ENCODE assay signal across 8 cellular contexts in the genomic region with DNA sequence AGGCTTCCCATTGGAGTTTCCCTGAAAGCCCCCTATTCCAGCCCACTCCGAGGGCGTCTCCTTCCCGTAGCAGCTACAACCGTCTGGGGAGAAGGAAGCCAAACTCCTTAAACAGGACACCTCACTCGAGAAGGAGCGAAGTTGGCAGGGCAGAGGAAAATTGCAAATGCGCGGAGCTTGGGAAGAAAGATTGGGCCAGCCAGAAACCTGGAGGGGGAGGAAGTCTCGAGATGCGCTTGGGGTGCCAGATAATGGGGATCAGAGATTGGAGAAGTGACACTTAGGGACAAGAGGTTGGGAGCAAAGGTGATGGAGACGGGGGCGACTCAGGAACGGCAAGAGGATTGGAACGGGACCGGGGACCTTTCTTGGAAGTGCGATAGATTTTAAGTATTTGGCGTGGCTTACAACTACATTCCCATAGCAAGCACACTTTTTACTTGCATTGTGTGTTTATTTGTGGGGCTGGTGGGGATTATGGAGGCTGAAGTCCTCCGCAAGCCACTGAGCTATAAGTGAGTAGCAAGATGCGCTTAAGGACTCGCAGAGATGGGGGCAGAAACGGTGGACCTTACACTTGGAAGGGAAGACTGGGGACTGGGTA. TPM values are rescaled to one million over a fixed set of nuclear protein-coding genes. Genes with fewer than 3 reads are reported as not detected.
A peak's percentile ranks its signal among the peaks of the same experiment; 100 is the strongest.
DNase-seq lines count a peak whose midpoint lies in the region; ATAC-seq, FAIRE-seq and TF ChIP-seq lines count a peak whose summit lies in the region.

No MANE protein-coding gene starts in this region.

- peak overlapping the region; percentile 75 to 85 (median 78) for H3K4me3 Mint-ChIP-seq in CD8-positive, alpha-beta memory T cell
- H3K4me3 Mint-ChIP-seq in brain = peak overlapping the region; percentile 92 to 96 (median 95)
- peak overlapping the region; percentile 77 to 97 (median 82) for H3K4me3 Mint-ChIP-seq in naive thymus-derived CD4-positive, alpha-beta T cell

- peaks cover 58 to 78% of the 10 kb centered on the region in 2 donors for H3K27me3 Mint-ChIP-seq in CD8-positive, alpha-beta memory T cell
- peaks cover 90% of the 10 kb centered on the region for H3K27me3 Mint-ChIP-seq in brain
- H3K27me3 Mint-ChIP-seq in naive thymus-derived CD4-positive, alpha-beta T cell = peaks cover 71 to 89% (median 75%) of the 10 kb centered on the region in 5 donors

- POLR2A ChIA-PET in CD8-positive, alpha-beta memory T cell (lab: Charles Lee) = no interaction called here
- POLR2A ChIA-PET in naive thymus-derived CD4-positive, alpha-beta T cell (lab: Charles Lee) = no interaction called here

- ATAC-seq in naive thymus-derived CD4-positive, alpha-beta T cell = no peak
- ATAC-seq in GM18873 (IDR thresholded peaks at IDR 0.05; ENCODE audit: low FRiP score, unreplicated experiment) (no peak), GM21717 (IDR thresholded peaks at IDR 0.05; ENCODE audit: unreplicated experiment) (no peak)

- H3K4me1 Mint-ChIP-seq in CD8-positive, alpha-beta memory T cell = peaks cover 32 to 43% (median 37%) of the 10 kb centered on the region in 3 donors
- peaks cover 50% of the 10 kb centered on the region for H3K4me1 Mint-ChIP-seq in brain
- peaks cover 28 to 43% (median 37%) of the 10 kb centered on the region in 7 donors for H3K4me1 Mint-ChIP-seq in naive thymus-derived CD4-positive, alpha-beta T cell

- peaks cover 29% of the 10 kb centered on the region for H3K4me1 ChIP-seq in CD8-positive, alpha-beta memory T cell (ENCODE audit: insufficient read depth, low read length)
- H3K4me1 ChIP-seq in naive thymus-derived CD4-positive, alpha-beta T cell (ENCODE audit: control insufficient read depth in 2 of 2, insufficient read depth in 2 of 2, low read length in 2 of 2) = peaks cover 7 to 31% of the 10 kb centered on the region in 2 donors
- peaks cover 2 to 4% of the 10 kb centered on the region in 2 donors for H3K4me1 ChIP-seq in small intestine (ENCODE audit: control insufficient read depth in 2 of 2, insufficient read depth in 1 of 2, low read depth in 1 of 2, low read length in 1 of 2)

- H3K9me3 Mint-ChIP-seq in CD8-positive, alpha-beta memory T cell = peaks cover 0 to 2% (median 0%) of the 10 kb centered on the region in 5 donors
- H3K9me3 Mint-ChIP-seq in brain = peaks cover 0 to 3% (median 0%) of the 10 kb centered on the region in 5 experiments
- peaks cover 0 to 5% (median 0%) of the 10 kb centered on the region in 11 donors for H3K9me3 Mint-ChIP-seq in naive thymus-derived CD4-positive, alpha-beta T cell

- no peak overlapping the region for H3K27ac ChIP-seq in CD8-positive, alpha-beta memory T cell (ENCODE audit: low read depth, low read length)
- no peak overlapping the region for H3K27ac ChIP-seq in naive thymus-derived CD4-positive, alpha-beta T cell (ENCODE audit: low read depth, low read length)
- H3K27ac ChIP-seq in small intestine (ENCODE audit: low read depth in 1 of 2, low read length in 1 of 2) = no peak overlapping the region

- H3K4me3 ChIP-seq in CD8-positive, alpha-beta memory T cell (ENCODE audit: low read length) = no peak overlapping the region
- no peak overlapping the region for H3K4me3 ChIP-seq in naive thymus-derived CD4-positive, alpha-beta T cell (ENCODE audit: low read length)
- no peak overlapping the region for H3K4me3 ChIP-seq in small intestine (ENCODE audit: low read depth in 1 of 2, low read length in 2 of 2)

- no peaks in the 10 kb centered on the region for H3K36me3 ChIP-seq in CD8-positive, alpha-beta memory T cell (ENCODE audit: insufficient read depth, low read length)
- no peaks in the 10 kb centered on the region for H3K36me3 ChIP-seq in naive thymus-derived CD4-positive, alpha-beta T cell (ENCODE audit: control insufficient read depth in 2 of 3, insufficient read depth in 3 of 3, low read length in 3 of 3)
- no peaks in the 10 kb centered on the region for H3K36me3 ChIP-seq in small intestine (ENCODE audit: control insufficient read depth in 2 of 2, insufficient read depth in 2 of 2, low read length in 2 of 2)

- FAIRE-seq in HTR-8/SVneo (lab: Jason Lieb, UNC) (peak; percentile 59), small intestine (lab: Jason Lieb, UNC) (no peak)

- CTCF ChIA-PET in CD8-positive, alpha-beta memory T cell (lab: Charles Lee) = no interaction called here
- CTCF ChIA-PET in naive thymus-derived CD4-positive, alpha-beta T cell (lab: Charles Lee) = no interaction called here

- WGBS in small intestine, 3 donors = 4 to 10% (median 9%) methylated on average over 20 to 21 of the region's 21 CpGs

- no peak for TF ChIP-seq CTCF in brain (conservative IDR thresholded peaks at IDR 0.05)

- H3K27ac Mint-ChIP-seq in CD8-positive, alpha-beta memory T cell = peak overlapping the region in 1 of 8 donors; percentile 6
- peak overlapping the region in 4 of 5 experiments; percentile 31 to 55 (median 43) for H3K27ac Mint-ChIP-seq in brain
- peak overlapping the region in 2 of 9 donors; percentile 29 to 45 for H3K27ac Mint-ChIP-seq in naive thymus-derived CD4-positive, alpha-beta T cell

- H3K9me3 ChIP-seq in CD8-positive, alpha-beta memory T cell (ENCODE audit: low read length) = no peaks in the 10 kb centered on the region
- H3K9me3 ChIP-seq in naive thymus-derived CD4-positive, alpha-beta T cell (ENCODE audit: control insufficient read depth in 2 of 3, low read length in 3 of 3) = no peaks in the 10 kb centered on the region
- H3K9me3 ChIP-seq in small intestine (ENCODE audit: control insufficient read depth, low read depth) = no peaks in the 10 kb centered on the region

- no peak for DNase-seq in CD8-positive, alpha-beta memory T cell
- DNase-seq in HTR-8/SVneo (ENCODE audit: insufficient read length, low spot score) (no peak), SHP77 (lab: John Stamatoyannopoulos, UW) (no peak), small intestine (no peak)
- DNase-seq in naive thymus-derived CD4-positive, alpha-beta T cell = no peak

- H3K27me3 ChIP-seq in CD8-positive, alpha-beta memory T cell (ENCODE audit: insufficient read depth, low read length, poor library complexity, severe bottlenecking) = peaks cover 32% of the 10 kb centered on the region
- H3K27me3 ChIP-seq in naive thymus-derived CD4-positive, alpha-beta T cell (ENCODE audit: control insufficient read depth in 2 of 2, insufficient read depth in 2 of 2, low read length in 2 of 2) = peaks cover 0 to 14% of the 10 kb centered on the region in 2 donors
- H3K27me3 ChIP-seq in small intestine (ENCODE audit: control insufficient read depth in 2 of 2, insufficient read depth in 2 of 2, low read length in 2 of 2) = peaks cover 26 to 33% of the 10 kb centered on the region in 2 donors

- H3K36me3 Mint-ChIP-seq in CD8-positive, alpha-beta memory T cell = no peaks in the 10 kb centered on the region
- H3K36me3 Mint-ChIP-seq in brain = no peaks in the 10 kb centered on the region
- peaks cover 0 to 2% (median 0%) of the 10 kb centered on the region in 5 donors for H3K36me3 Mint-ChIP-seq in naive thymus-derived CD4-positive, alpha-beta T cell

- intact Hi-C loops in naive thymus-derived CD4-positive, alpha-beta T cell (cut with micrococcal nuclease) = no loop called here

RNA-seq across cellular contexts. Expression of a gene that starts 0.9 kb away (rescaled TPM):
- not detected for total RNA-seq in CD8-positive, alpha-beta memory T cell
- not detected for polyA plus RNA-seq in CD8-positive, alpha-beta memory T cell
- polyA plus RNA-seq in brain (ENCODE audit: insufficient read depth, low read depth, low replicate concordance) (1.9 TPM), small intestine (under 1 TPM in 1 of 3 donors, not detected in 2; 0.06 TPM)
- total RNA-seq in naive thymus-derived CD4-positive, alpha-beta T cell = 1 to 10 TPM in 1 of 5 experiments, not detected in 4; 1.1 TPM
- not detected for polyA plus RNA-seq in naive thymus-derived CD4-positive, alpha-beta T cell

RNA-seq across cellular contexts. Expression of a gene that starts 30.4 kb away (rescaled TPM):
- total RNA-seq in CD8-positive, alpha-beta memory T cell = 10 to 100 TPM in 1 of 2 experiments, 1 to 10 TPM in 1; 9.3 to 10.2 TPM
- polyA plus RNA-seq in CD8-positive, alpha-beta memory T cell = 6.8 TPM
- polyA plus RNA-seq in brain (ENCODE audit: insufficient read depth, low read depth, low replicate concordance) (8.8 TPM), small intestine (1 to 10 TPM; 1.1 to 5.6 (median 1.4) TPM)
- 10 to 100 TPM; 10.8 to 13.2 (median 12.6) TPM for total RNA-seq in naive thymus-derived CD4-positive, alpha-beta T cell
- 1 to 10 TPM; 4.8 to 8.4 TPM for polyA plus RNA-seq in naive thymus-derived CD4-positive, alpha-beta T cell
